13 cellular contexts compared by ENCODE assay signal in the genomic region with DNA sequence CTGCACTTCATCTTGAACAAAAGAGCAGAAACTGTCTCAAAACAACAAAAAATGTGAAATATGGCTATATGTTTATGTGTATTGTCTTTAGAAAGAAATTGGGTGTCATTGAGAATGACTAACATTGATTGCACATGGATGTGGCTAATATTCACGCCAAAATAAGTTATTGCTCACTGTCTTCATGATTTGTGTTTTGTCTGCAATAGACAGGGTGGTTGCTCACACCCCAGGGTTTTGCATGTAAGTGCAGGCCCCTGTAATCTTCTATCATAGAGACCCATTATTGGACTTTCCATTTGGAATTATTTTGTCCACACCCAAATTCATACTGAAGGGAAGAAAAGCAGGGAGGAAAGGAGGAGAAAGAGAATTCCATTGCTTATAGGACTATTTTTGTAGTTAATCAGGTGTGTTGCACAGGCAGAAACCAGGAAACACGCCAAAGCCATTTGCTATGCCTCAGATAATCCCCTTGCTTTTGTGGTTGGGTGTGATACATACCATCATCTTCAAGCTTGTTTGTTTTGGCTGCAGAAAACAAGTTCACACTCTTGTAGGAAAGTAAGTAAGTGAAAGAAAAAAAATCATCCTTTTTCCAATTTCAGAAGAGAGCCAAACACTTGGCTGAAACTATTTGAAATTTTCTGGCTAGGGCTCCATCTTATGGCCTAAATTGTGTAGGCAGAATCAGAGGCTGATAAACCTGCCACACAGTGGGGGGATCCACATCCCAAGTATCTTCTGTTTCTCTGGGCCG.
DNase-seq lines count a peak whose midpoint lies in the region; ATAC-seq and TF ChIP-seq lines count a peak whose summit lies in the region.
"Had no signal": no experiment of that assay in that cellular context is flagged by ENCODE, and none has a peak within 500 bp of the region (broad histone marks: within the 10 kb centered on the region; RNA-seq: fewer than 3 reads in every experiment).

No MANE protein-coding gene starts in this region.

- H3K4me1 ChIP-seq in iPS DF 6.9 (ENCODE audit: control insufficient read depth, insufficient read depth, low read length) = no peaks in the 10 kb centered on the region; the same call in 1 of the 2 replicates
- H3K4me1 ChIP-seq: BLaER1 treated with 17β-estradiol and CSF1 and Interleukin-3, amounts not matched to agents 10 nM and 100 nM had no signal

- DNase-seq in AG08395 (ENCODE audit: low spot score) (peak; percentile 18), HPDE6-E6E7 (ENCODE audit: extremely low spot score) (peak; percentile 11), brain microvascular endothelial cell (peak; percentile 24), iPS DF 6.9 (ENCODE audit: low read depth, low spot score) (peak; percentile 2), occipital lobe (lab: John Stamatoyannopoulos, UW) (no peak), NCI-H446 (lab: John Stamatoyannopoulos, UW) (no peak), UCSD-AML1 (lab: John Stamatoyannopoulos, UW; ENCODE audit: unreplicated experiment) (no peak)
- DNase-seq: activated CD8-positive, alpha-beta memory T cell treated with anti-CD3 and anti-CD28 coated beads for 24 hours; activated naive CD8-positive, alpha-beta T cell treated with anti-CD3 and anti-CD28 coated beads, Interleukin-2, amount 10 ng/mL, durations not matched to agents 7 days and 5 days; effector CD8-positive, alpha-beta T cell; naive thymus-derived CD4-positive, alpha-beta T cell had no signal

- ATAC-seq in GM21447 (IDR thresholded peaks at IDR 0.05; ENCODE audit: unreplicated experiment) = no peak
- ATAC-seq: naive thymus-derived CD4-positive, alpha-beta T cell had no signal

- H3K27ac ChIP-seq in brain microvascular endothelial cell (no peak overlapping the region), iPS DF 6.9 (ENCODE audit: low read length) (no peak overlapping the region)
- H3K27ac ChIP-seq: BLaER1 treated with 17β-estradiol and CSF1 and Interleukin-3, amounts not matched to agents 10 nM and 100 nM had no signal

- no peaks in the 10 kb centered on the region for H3K9me3 ChIP-seq in iPS DF 6.9 (ENCODE audit: control insufficient read depth, insufficient read depth, low read length)

- H3K4me3 ChIP-seq in brain microvascular endothelial cell (ENCODE audit: low read depth, low read length) = no peak overlapping the region
- no peak overlapping the region for H3K4me3 ChIP-seq in iPS DF 6.9 (ENCODE audit: low read length)
- H3K4me3 ChIP-seq: BLaER1 treated with 17β-estradiol and CSF1 and Interleukin-3, amounts not matched to agents 10 nM and 100 nM had no signal

- peak; percentile 56 for TF ChIP-seq CTCF in brain microvascular endothelial cell (IDR thresholded peaks at IDR 0.05; ENCODE audit: low read depth, low read length, missing control alignments)

- no CpG with 5 or more reads among the region's 3 CpGs for WGBS in iPS DF 6.9 (ENCODE audit: insufficient coverage, insufficient read length)

- H3K27me3 ChIP-seq in brain microvascular endothelial cell (replicated peaks) = no peaks in the 10 kb centered on the region
- H3K27me3 ChIP-seq in iPS DF 6.9 (ENCODE audit: control insufficient read depth, insufficient read depth, low read length) = no peaks in the 10 kb centered on the region
- H3K27me3 ChIP-seq: BLaER1 treated with 17β-estradiol and CSF1 and Interleukin-3, amounts not matched to agents 10 nM and 100 nM had no signal

- in situ Hi-C loops in brain microvascular endothelial cell (cut with HindIII; ENCODE audit: low pct_ligation_motif_present, low sequenced_read_pairs) = no loop called here

- H3K36me3 ChIP-seq in brain microvascular endothelial cell (replicated peaks) (no peaks in the 10 kb centered on the region), iPS DF 6.9 (ENCODE audit: control insufficient read depth, insufficient read depth, low read length) (no peaks in the 10 kb centered on the region)
- H3K36me3 ChIP-seq: BLaER1 treated with 17β-estradiol and CSF1 and Interleukin-3, amounts not matched to agents 10 nM and 100 nM had no signal

Comparison
In these comparisons a context has a peak if more than half of its experiments do, and no peak if none do; other contexts are left out.
1. DNase-seq: peak in AG08395 (single experiment), HPDE6-E6E7 (single experiment), brain microvascular endothelial cell (single experiment) and iPS DF 6.9 (single experiment); none in occipital lobe (single experiment), NCI-H446 (0 of 2) and UCSD-AML1 (single experiment).